ENCODE assay signal across 19 cellular contexts in genomic region chr16:84524346-84524920, GRCh38. TPM values are rescaled to one million over a fixed set of nuclear protein-coding genes. Genes with fewer than 3 reads are reported as not detected.
DNase-seq lines count a peak whose midpoint lies in the region; ATAC-seq, FAIRE-seq and TF ChIP-seq lines count a peak whose summit lies in the region.
"Had no signal": no experiment of that assay in that cellular context is flagged by ENCODE, and none has a peak within 500 bp of the region (broad histone marks: within the 10 kb centered on the region; RNA-seq: fewer than 3 reads in every experiment).

No MANE protein-coding gene starts in this region.

- H3K9ac ChIP-seq in HepG2 (ENCODE audit: insufficient read depth, low read depth, low read length): no peak overlapping the region

- DNase-seq in HepG2 (ENCODE audit: low spot score) (no peak), right lobe of liver (no peak), AG08395 (ENCODE audit: low spot score) (no peak), immature natural killer cell (no peak), NCI-H510A (lab: John Stamatoyannopoulos, UW) (no peak)
- DNase-seq in activated CD8-positive, alpha-beta T cell treated with anti-CD3 and anti-CD28 coated beads, Interleukin-2, amount 10 ng/mL, durations not matched to agents 7 days and 5 days: no peak
- DNase-seq: GOT3, NCI-H1417, NCI-H187, NCI-H2107, NCI-H524, NCI-H82, OCI-M1, Right ventricle myocardium superior had no signal

- H3K4me1 Mint-ChIP-seq in activated CD8-positive, alpha-beta T cell treated with anti-CD3 and anti-CD28 coated beads, Interleukin-2, amount 10 ng/mL, durations not matched to agents 7 days and 5 days (ENCODE audit: low read depth): peaks cover 68% of the 10 kb centered on the region
- H3K4me1 Mint-ChIP-seq in dendritic cell treated with granulocyte-macrophage colony-stimulating factor and Interleukin-4, amounts not matched to agents 40 ng/mL and 50 ng/mL, for 4 days (ENCODE audit: low read depth): peaks cover 44% of the 10 kb centered on the region
- peaks cover 9 to 14% of the 10 kb centered on the region in 2 donors for H3K4me1 Mint-ChIP-seq in immature natural killer cell

- H3K79me2 ChIP-seq in HepG2 (ENCODE audit: insufficient read depth, low read length): no peaks in the 10 kb centered on the region

- no peaks in the 10 kb centered on the region for H4K20me1 ChIP-seq in HepG2 (ENCODE audit: insufficient read depth, low read length)

- CTCF ChIA-PET in HepG2 (lab: Yijun Ruan, JAX; ENCODE audit: low intra/inter-chr PET ratio, low total read pairs): no interaction called here
- CTCF ChIA-PET in activated CD8-positive, alpha-beta T cell treated with anti-CD3 and anti-CD28 coated beads, Interleukin-2, amount 10 ng/mL, durations not matched to agents 7 days and 5 days (lab: Charles Lee): interaction anchor here (0.8 to 1.9 kb wide), 3 partner anchors 23 to 98 kb away, joined by 3 to 7 read pairs (median 6); no protein-coding TSS in a partner anchor

- no peak for TF ChIP-seq RAD21 in HepG2 (CRISPR knock-in tag; IDR thresholded peaks at IDR 0.05)

- no TSS peak for BruUV-seq in HepG2 (replicated peaks; lab: Mats Ljungman, UMichigan)

- no peak overlapping the region for H2AFZ ChIP-seq in HepG2 (ENCODE audit: low read length)

- in situ Hi-C loops in HepG2 (cut with HindIII; ENCODE audit: extremely low pct_ligation_motif_present, low pct_unique_long_range_greater_than_20kb): no loop called here

- no peaks in the 10 kb centered on the region for H3K4me1 ChIP-seq in HepG2 (ENCODE audit: insufficient read depth, low read length)
- no peaks in the 10 kb centered on the region for H3K4me1 ChIP-seq in right lobe of liver

- no peak for TF ChIP-seq CTCF in HepG2 (CRISPR knock-in tag; IDR thresholded peaks at IDR 0.05)
- TF ChIP-seq CTCF in right lobe of liver (IDR thresholded peaks at IDR 0.05): no peak

- intact Hi-C loops in HepG2 (cut with micrococcal nuclease; ENCODE audit: unreplicated experiment): no loop called here
- intact Hi-C loops in right lobe of liver (cut with DNase I): loop anchor here in 1 of 2 donors (5.0 kb wide), 1 partner anchor 88 kb away; no protein-coding TSS in a partner anchor
- intact Hi-C loops in dendritic cell treated with granulocyte-macrophage colony-stimulating factor and Interleukin-4, amounts not matched to agents 40 ng/mL and 50 ng/mL, for 4 days (cut with micrococcal nuclease): no loop called here

- H3K36me3 ChIP-seq in HepG2 (replicated peaks in 1 of 2; ENCODE audit: control insufficient read depth in 1 of 2, insufficient read depth in 2 of 2, low read length in 2 of 2) (no peaks in the 10 kb centered on the region), right lobe of liver (no peaks in the 10 kb centered on the region)

- H3K4me3 Mint-ChIP-seq in activated CD8-positive, alpha-beta T cell treated with anti-CD3 and anti-CD28 coated beads, Interleukin-2, amount 10 ng/mL, durations not matched to agents 7 days and 5 days: no peak overlapping the region
- no peak overlapping the region for H3K4me3 Mint-ChIP-seq in dendritic cell treated with granulocyte-macrophage colony-stimulating factor and Interleukin-4, amounts not matched to agents 40 ng/mL and 50 ng/mL, for 4 days
- no peak overlapping the region for H3K4me3 Mint-ChIP-seq in immature natural killer cell

- peak overlapping the region; percentile 70 for H3K27ac Mint-ChIP-seq in activated CD8-positive, alpha-beta T cell treated with anti-CD3 and anti-CD28 coated beads, Interleukin-2, amount 10 ng/mL, durations not matched to agents 7 days and 5 days
- H3K27ac Mint-ChIP-seq in dendritic cell treated with granulocyte-macrophage colony-stimulating factor and Interleukin-4, amounts not matched to agents 40 ng/mL and 50 ng/mL, for 4 days: peak overlapping the region; percentile 51
- H3K27ac Mint-ChIP-seq in immature natural killer cell: no peak overlapping the region

- H3K9me3 ChIP-seq in HepG2 (ENCODE audit: low read length) (no peaks in the 10 kb centered on the region), right lobe of liver (no peaks in the 10 kb centered on the region)

- H3K27me3 ChIP-seq in HepG2 (ENCODE audit: control insufficient read depth in 1 of 2, insufficient read depth in 2 of 2, low read length in 2 of 2) (peaks cover 0 to 7% of the 10 kb centered on the region in 2 experiments; a peak in 3 of 5 replicates), right lobe of liver (no peaks in the 10 kb centered on the region)

- no peak for TF ChIP-seq EP300 in HepG2 (IDR thresholded peaks at IDR 0.05; ENCODE audit: low read depth in 2 of 2, low read length in 2 of 2)
- TF ChIP-seq EP300 in HepG2 (CRISPR knock-in tag; IDR thresholded peaks at IDR 0.05; ENCODE audit: borderline replicate concordance): no peak

- H3K27ac ChIP-seq in HepG2 (ENCODE audit: extremely low read length, insufficient read depth, low read length) (no peak overlapping the region), right lobe of liver (no peak overlapping the region)
- H3K27ac ChIP-seq: C4-2B had no signal

- H3K27me3 Mint-ChIP-seq in activated CD8-positive, alpha-beta T cell treated with anti-CD3 and anti-CD28 coated beads, Interleukin-2, amount 10 ng/mL, durations not matched to agents 7 days and 5 days (ENCODE audit: low read depth): no peaks in the 10 kb centered on the region
- H3K27me3 Mint-ChIP-seq in dendritic cell treated with granulocyte-macrophage colony-stimulating factor and Interleukin-4, amounts not matched to agents 40 ng/mL and 50 ng/mL, for 4 days: peaks cover 22% of the 10 kb centered on the region
- peaks cover 0 to 8% (median 2%) of the 10 kb centered on the region in 3 donors for H3K27me3 Mint-ChIP-seq in immature natural killer cell (ENCODE audit: low read depth in 3 of 3)

- POLR2A ChIA-PET in HepG2 (lab: Yijun Ruan, JAX): interaction anchor here (0.6 to 0.7 kb wide), 2 partner anchors 21 to 576 kb away, joined by 3 to 6 read pairs; no protein-coding TSS in a partner anchor
- POLR2A ChIA-PET in activated CD8-positive, alpha-beta T cell treated with anti-CD3 and anti-CD28 coated beads, Interleukin-2, amount 10 ng/mL, durations not matched to agents 7 days and 5 days (lab: Charles Lee): interaction anchor here (1.2 kb wide), 1 partner anchor 8 kb away, joined by 3 read pairs; no protein-coding TSS in a partner anchor

- H3K36me3 Mint-ChIP-seq in activated CD8-positive, alpha-beta T cell treated with anti-CD3 and anti-CD28 coated beads, Interleukin-2, amount 10 ng/mL, durations not matched to agents 7 days and 5 days (ENCODE audit: low read depth): peaks cover 64% of the 10 kb centered on the region
- no peaks in the 10 kb centered on the region for H3K36me3 Mint-ChIP-seq in dendritic cell treated with granulocyte-macrophage colony-stimulating factor and Interleukin-4, amounts not matched to agents 40 ng/mL and 50 ng/mL, for 4 days (ENCODE audit: low read depth)
- peaks cover 0 to 5% (median 0%) of the 10 kb centered on the region in 3 donors for H3K36me3 Mint-ChIP-seq in immature natural killer cell

- ATAC-seq in HepG2: no peak; the same call in 2 of the 3 replicates
- ATAC-seq in right lobe of liver: no peak
- ATAC-seq in activated CD8-positive, alpha-beta T cell treated with anti-CD3 and anti-CD28 coated beads, Interleukin-2, amount 10 ng/mL, durations not matched to agents 7 days and 5 days: peak; percentile 34

- H3K4me3 ChIP-seq in HepG2 (replicated peaks in 1 of 3; ENCODE audit: insufficient read depth in 1 of 3, low read depth in 2 of 3, low read length in 3 of 3) (no peak overlapping the region), right lobe of liver (no peak overlapping the region)

- WGBS in HepG2 (ENCODE audit: low lambda C conversion rate): 80% methylated on average over 8 of the region's 14 CpGs
- WGBS in right lobe of liver (ENCODE audit: insufficient coverage, low coverage, low lambda C conversion rate, missing lambda C conversion rate): 50% methylated on average over 4 of the region's 14 CpGs

- H3K4me2 ChIP-seq in HepG2 (ENCODE audit: low read depth, low read length): no peak overlapping the region

- H3K9me3 Mint-ChIP-seq in activated CD8-positive, alpha-beta T cell treated with anti-CD3 and anti-CD28 coated beads, Interleukin-2, amount 10 ng/mL, durations not matched to agents 7 days and 5 days (ENCODE audit: insufficient read depth): no peaks in the 10 kb centered on the region
- peaks cover 5% of the 10 kb centered on the region for H3K9me3 Mint-ChIP-seq in dendritic cell treated with granulocyte-macrophage colony-stimulating factor and Interleukin-4, amounts not matched to agents 40 ng/mL and 50 ng/mL, for 4 days
- peaks cover 0 to 3% (median 1%) of the 10 kb centered on the region in 6 donors for H3K9me3 Mint-ChIP-seq in immature natural killer cell

- TF ChIP-seq POLR2A in HepG2 (IDR thresholded peaks at IDR 0.05; ENCODE audit: insufficient read depth in 1 of 2, low read depth in 2 of 2, low read length in 2 of 2) (no peak), right lobe of liver (IDR thresholded peaks at IDR 0.05) (no peak)

- no peak for FAIRE-seq in HepG2 (lab: Jason Lieb, UNC)
- FAIRE-seq: D721Med, GM12892, GM18507 had no signal

RNA-seq across cellular contexts. Expression of gene MEAK7, which starts 20.0 kb away (rescaled TPM):
- total RNA-seq in HepG2 (2016; rRNA removed; fragmentation: Illumina TruSeq; extraction: Trizol) (14.7 and 17.4 TPM in 2 replicates), right lobe of liver (1 to 10 TPM; 2.9 to 5.2 (median 3.4) TPM)
- 1.0 and 1.5 TPM in 2 replicates for total RNA-seq in HepG2 (2016; cell fraction: cytosol; rRNA removed; fragmentation: Illumina TruSeq; extraction: Trizol; ENCODE audit: low read depth)
- 14.3 and 19.5 TPM in 2 replicates for total RNA-seq in HepG2 (2016; cell fraction: insoluble cytoplasmic fraction; rRNA removed; fragmentation: Illumina TruSeq; extraction: Trizol)
- 3.8 and 4.1 TPM in 2 replicates for total RNA-seq in HepG2 (2016; cell fraction: membrane; rRNA removed; fragmentation: Illumina TruSeq; extraction: Trizol)
- total RNA-seq in HepG2 (2016; cell fraction: nucleus; rRNA removed; fragmentation: Illumina TruSeq; extraction: Trizol): 13.9 and 16.3 TPM in 2 replicates
- polyA plus RNA-seq in HepG2 (2011; rRNA removed) (11.8 and 12.0 TPM in 2 replicates), immature natural killer cell (1 to 10 TPM; 3.0 to 5.2 (median 5.1) TPM)
- polyA plus RNA-seq in HepG2 (2011; cell fraction: cytosol; rRNA removed): 10.9 and 11.8 TPM in 2 replicates
- 13.6 and 14.0 TPM in 2 replicates for polyA plus RNA-seq in HepG2 (2011; cell fraction: nucleus; rRNA removed)
- polyA plus RNA-seq in HepG2 (2012): 6.9 and 8.1 TPM in 2 replicates
- polyA plus RNA-seq in HepG2 (2016; cell fraction: cytosol; fragmentation: Illumina TruSeq; extraction: Trizol; ENCODE audit: low read depth): 0.46 and 0.59 TPM in 2 replicates
- polyA plus RNA-seq in HepG2 (2016; cell fraction: insoluble cytoplasmic fraction; fragmentation: Illumina TruSeq; extraction: Trizol; ENCODE audit: low read depth): 10.6 and 11.4 TPM in 2 replicates
- 1.5 and 1.9 TPM in 2 replicates for polyA plus RNA-seq in HepG2 (2016; cell fraction: membrane; fragmentation: Illumina TruSeq; extraction: Trizol; ENCODE audit: low read depth)
- polyA plus RNA-seq in HepG2 (2016; cell fraction: nucleus; fragmentation: Illumina TruSeq; extraction: Trizol; ENCODE audit: insufficient read depth, low read depth): 9.0 and 10.6 TPM in 2 replicates
- polyA minus RNA-seq in HepG2 (2011; rRNA and poly(A)+ RNA removed; ENCODE audit: low replicate concordance): 20.4 and 30.6 TPM in 2 replicates
- 7.9 and 10.9 TPM in 2 replicates for polyA minus RNA-seq in HepG2 (2011; cell fraction: cytosol; rRNA and poly(A)+ RNA removed)
- 17.6 and 19.1 TPM in 2 replicates for polyA minus RNA-seq in HepG2 (2011; cell fraction: nucleus; rRNA and poly(A)+ RNA removed)
- 10 to 100 TPM; 62.3 to 72.4 TPM for total RNA-seq in activated CD8-positive, alpha-beta T cell treated with anti-CD3 and anti-CD28 coated beads, Interleukin-2, amount 10 ng/mL, durations not matched to agents 7 days and 5 days

Comparison
In these comparisons a context has a peak if more than half of its experiments do, and no peak if none do; other contexts are left out.
1. H3K27ac Mint-ChIP-seq: peak in activated CD8-positive, alpha-beta T cell treated with anti-CD3 and anti-CD28 coated beads, Interleukin-2, amount 10 ng/mL, durations not matched to agents 7 days and 5 days (single experiment) and dendritic cell treated with granulocyte-macrophage colony-stimulating factor and Interleukin-4, amounts not matched to agents 40 ng/mL and 50 ng/mL, for 4 days (single experiment); none in immature natural killer cell (0 of 6).